In the genomic region with DNA sequence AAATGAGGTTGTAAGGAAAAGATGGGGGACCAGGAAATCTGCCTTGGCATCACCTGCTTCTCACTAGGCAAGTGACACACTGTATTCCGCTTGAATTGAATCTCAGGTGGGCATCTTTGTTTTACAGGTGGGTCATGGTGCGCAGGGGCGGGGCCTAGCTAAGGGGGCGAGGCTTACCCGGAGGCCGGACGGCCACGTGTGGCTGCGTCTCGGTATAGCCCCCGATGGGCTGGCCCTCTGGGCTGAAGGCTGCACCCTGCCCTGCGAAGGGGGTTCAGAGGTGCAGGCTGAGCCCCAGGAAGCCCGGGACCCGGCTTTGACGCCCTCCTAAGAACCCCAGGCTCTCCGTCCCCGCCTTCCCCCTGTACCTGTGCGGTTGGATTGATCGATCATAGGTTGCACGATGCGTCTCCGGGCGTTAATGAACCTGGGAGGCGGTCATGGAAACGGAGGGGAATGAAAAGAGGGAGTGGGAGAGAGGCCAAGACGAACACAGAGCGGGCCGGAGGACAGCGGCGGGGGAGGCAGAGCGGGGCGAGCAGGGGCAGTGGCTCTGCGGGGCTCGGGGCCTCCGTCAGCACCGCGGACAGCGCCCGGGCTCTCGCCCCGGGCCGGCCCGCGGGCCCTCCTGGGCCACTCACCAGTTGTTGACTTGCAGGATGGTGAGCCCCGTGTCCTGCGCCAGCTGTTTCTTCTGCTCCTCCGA, we compare ENCODE assay signal across 10 cellular contexts. TPM values are rescaled to one million over a fixed set of nuclear protein-coding genes. Genes with fewer than 3 reads are reported as not detected.
DNase-seq lines count a peak whose midpoint lies in the region; ATAC-seq and TF ChIP-seq lines count a peak whose summit lies in the region.
"Had no signal": no experiment of that assay in that cellular context is flagged by ENCODE, and none has a peak within 500 bp of the region (broad histone marks: within the 10 kb centered on the region; RNA-seq: fewer than 3 reads in every experiment).

No MANE protein-coding gene starts in this region.

- H3K27ac Mint-ChIP-seq in activated naive CD8-positive, alpha-beta T cell treated with anti-CD3 and anti-CD28 coated beads, Interleukin-2, amount 10 ng/mL, durations not matched to agents 7 days and 5 days, result no peak overlapping the region
- no peak overlapping the region for H3K27ac Mint-ChIP-seq in activated naive CD8-positive, alpha-beta T cell treated with anti-CD3 and anti-CD28 coated beads for 36 hours
- H3K27ac Mint-ChIP-seq in type B pancreatic cell, result no peak overlapping the region

- no peak overlapping the region for H3K4me3 Mint-ChIP-seq in activated naive CD8-positive, alpha-beta T cell treated with anti-CD3 and anti-CD28 coated beads, Interleukin-2, amount 10 ng/mL, durations not matched to agents 7 days and 5 days
- no peak overlapping the region for H3K4me3 Mint-ChIP-seq in activated naive CD8-positive, alpha-beta T cell treated with anti-CD3 and anti-CD28 coated beads for 36 hours
- H3K4me3 Mint-ChIP-seq in type B pancreatic cell, result no peak overlapping the region

- H3K9me3 ChIP-seq in RWPE2 (ENCODE audit: severe bottlenecking), result no peaks in the 10 kb centered on the region
- no peaks in the 10 kb centered on the region for H3K9me3 ChIP-seq in iPS-20b (ENCODE audit: insufficient read depth, low read depth, low read length)
- H3K9me3 ChIP-seq in thyroid gland, result no peaks in the 10 kb centered on the region
- H3K9me3 ChIP-seq: BE2C had no signal

- intact Hi-C loops in thyroid gland (cut with DNase I), result no loop called here

- H3K36me3 Mint-ChIP-seq in activated naive CD8-positive, alpha-beta T cell treated with anti-CD3 and anti-CD28 coated beads, Interleukin-2, amount 10 ng/mL, durations not matched to agents 7 days and 5 days, result no peaks in the 10 kb centered on the region
- H3K36me3 Mint-ChIP-seq in activated naive CD8-positive, alpha-beta T cell treated with anti-CD3 and anti-CD28 coated beads for 36 hours, result peaks cover 1% of the 10 kb centered on the region
- no peaks in the 10 kb centered on the region for H3K36me3 Mint-ChIP-seq in type B pancreatic cell

- DNase-seq in activated naive CD8-positive, alpha-beta T cell treated with anti-CD3 and anti-CD28 coated beads, Interleukin-2, amount 10 ng/mL, durations not matched to agents 7 days and 5 days, result peak; percentile 56
- no peak for DNase-seq in activated naive CD8-positive, alpha-beta T cell treated with anti-CD3 and anti-CD28 coated beads for 36 hours
- DNase-seq in RWPE2 (ENCODE audit: low spot score), result no peak
- DNase-seq in thyroid gland, result peak; percentile 14 to 27
- DNase-seq in type B pancreatic cell (ENCODE audit: extremely low spot score, unreplicated experiment), result no peak
- DNase-seq in AG08396 (ENCODE audit: low spot score), result no peak
- DNase-seq: BE2C, T1000 had no signal

- peaks cover 7% of the 10 kb centered on the region for H3K27me3 ChIP-seq in RWPE2 (ENCODE audit: insufficient read depth, poor library complexity, severe bottlenecking)
- H3K27me3 ChIP-seq in iPS-20b (ENCODE audit: insufficient read depth, low read length), result no peaks in the 10 kb centered on the region; the same call in 1 of the 2 replicates
- no peaks in the 10 kb centered on the region for H3K27me3 ChIP-seq in thyroid gland

- no peak for TF ChIP-seq CTCF in RWPE2 (IDR thresholded peaks at IDR 0.05; ENCODE audit: poor library complexity, severe bottlenecking)
- no peak for TF ChIP-seq CTCF in thyroid gland (IDR thresholded peaks at IDR 0.05)
- TF ChIP-seq CTCF in type B pancreatic cell (conservative IDR thresholded peaks at IDR 0.05), result no peak

- H3K4me1 ChIP-seq in RWPE2 (ENCODE audit: insufficient read depth, poor library complexity, severe bottlenecking), result no peaks in the 10 kb centered on the region
- no peaks in the 10 kb centered on the region for H3K4me1 ChIP-seq in iPS-20b (ENCODE audit: insufficient read depth, low read length)
- H3K4me1 ChIP-seq in thyroid gland, result no peaks in the 10 kb centered on the region
- H3K4me1 ChIP-seq: BE2C had no signal

- peaks cover 24% of the 10 kb centered on the region for H3K27me3 Mint-ChIP-seq in activated naive CD8-positive, alpha-beta T cell treated with anti-CD3 and anti-CD28 coated beads, Interleukin-2, amount 10 ng/mL, durations not matched to agents 7 days and 5 days
- H3K27me3 Mint-ChIP-seq in activated naive CD8-positive, alpha-beta T cell treated with anti-CD3 and anti-CD28 coated beads for 36 hours, result peaks cover 58% of the 10 kb centered on the region
- H3K27me3 Mint-ChIP-seq in type B pancreatic cell, result peaks cover 27% of the 10 kb centered on the region

- H3K27ac ChIP-seq in RWPE2 (ENCODE audit: poor library complexity, severe bottlenecking) (no peak overlapping the region), iPS-20b (ENCODE audit: low read length) (no peak overlapping the region), thyroid gland (no peak overlapping the region)

- ATAC-seq in activated naive CD8-positive, alpha-beta T cell treated with anti-CD3 and anti-CD28 coated beads, Interleukin-2, amount 10 ng/mL, durations not matched to agents 7 days and 5 days (ENCODE audit: low read depth), result peak; percentile 47
- peak; percentile 51 for ATAC-seq in RWPE2 (ENCODE audit: low read depth)
- no peak for ATAC-seq in HG03196 (IDR thresholded peaks at IDR 0.05; ENCODE audit: unreplicated experiment)

- no peaks in the 10 kb centered on the region for H3K9me3 Mint-ChIP-seq in activated naive CD8-positive, alpha-beta T cell treated with anti-CD3 and anti-CD28 coated beads, Interleukin-2, amount 10 ng/mL, durations not matched to agents 7 days and 5 days
- peaks cover 2% of the 10 kb centered on the region for H3K9me3 Mint-ChIP-seq in activated naive CD8-positive, alpha-beta T cell treated with anti-CD3 and anti-CD28 coated beads for 36 hours
- H3K9me3 Mint-ChIP-seq in type B pancreatic cell, result no peaks in the 10 kb centered on the region

- no peak for TF ChIP-seq POLR2A in thyroid gland (IDR thresholded peaks at IDR 0.05)

- 18 to 28% methylated on average over 33 to 40 of the region's 47 CpGs for WGBS in thyroid gland, 2 donors

- POLR2A ChIA-PET in activated naive CD8-positive, alpha-beta T cell treated with anti-CD3 and anti-CD28 coated beads, Interleukin-2, amount 10 ng/mL, durations not matched to agents 7 days and 5 days (lab: Charles Lee), result no interaction called here

- H3K9ac ChIP-seq in iPS-20b (ENCODE audit: low read depth, low read length), result no peak overlapping the region

- H3K4me1 Mint-ChIP-seq in activated naive CD8-positive, alpha-beta T cell treated with anti-CD3 and anti-CD28 coated beads, Interleukin-2, amount 10 ng/mL, durations not matched to agents 7 days and 5 days, result peaks cover 1% of the 10 kb centered on the region
- no peaks in the 10 kb centered on the region for H3K4me1 Mint-ChIP-seq in activated naive CD8-positive, alpha-beta T cell treated with anti-CD3 and anti-CD28 coated beads for 36 hours
- H3K4me1 Mint-ChIP-seq in type B pancreatic cell (ENCODE audit: unreplicated experiment), result no peaks in the 10 kb centered on the region

- H3K36me3 ChIP-seq in RWPE2 (ENCODE audit: low read depth) (no peaks in the 10 kb centered on the region), iPS-20b (ENCODE audit: insufficient read depth, low read depth, low read length) (no peaks in the 10 kb centered on the region), thyroid gland (no peaks in the 10 kb centered on the region)
- H3K36me3 ChIP-seq: BE2C had no signal

- H3K4me3 ChIP-seq in RWPE2 (ENCODE audit: severe bottlenecking) (no peak overlapping the region), iPS-20b (ENCODE audit: low read length) (peak overlapping the region; percentile 73; the same call in 1 of the 2 replicates), thyroid gland (replicated peaks in 1 of 3) (no peak overlapping the region)

RNA-seq across cellular contexts. Expression of gene MEIS3, which starts 12.5 kb away (rescaled TPM):
- total RNA-seq in activated naive CD8-positive, alpha-beta T cell treated with anti-CD3 and anti-CD28 coated beads, Interleukin-2, amount 10 ng/mL, durations not matched to agents 7 days and 5 days, result under 1 TPM in 1 of 2 experiments, not detected in 1; 0.68 TPM
- not detected for total RNA-seq in activated naive CD8-positive, alpha-beta T cell treated with anti-CD3 and anti-CD28 coated beads for 36 hours
- total RNA-seq in thyroid gland, result 10 to 100 TPM in 1 of 4 donors, 1 to 10 TPM in 3; 3.6 to 15.3 (median 6.1) TPM
- 29.2 and 43.2 TPM in 2 replicates for total RNA-seq in type B pancreatic cell (ENCODE audit: low replicate concordance)

RNA-seq across cellular contexts. Expression of gene DHX34, which starts 57.7 kb away (rescaled TPM):
- total RNA-seq in activated naive CD8-positive, alpha-beta T cell treated with anti-CD3 and anti-CD28 coated beads, Interleukin-2, amount 10 ng/mL, durations not matched to agents 7 days and 5 days, result 10 to 100 TPM; 13.3 to 15.3 TPM
- total RNA-seq in activated naive CD8-positive, alpha-beta T cell treated with anti-CD3 and anti-CD28 coated beads for 36 hours, result 10 to 100 TPM; 17.4 to 19.5 TPM
- total RNA-seq in thyroid gland (10 to 100 TPM; 15.2 to 20.1 (median 17.3) TPM), type B pancreatic cell (ENCODE audit: low replicate concordance) (24.5 and 32.9 TPM in 2 replicates)

Comparison
In these comparisons a context has a peak if more than half of its experiments do, and no peak if none do; other contexts are left out.
1. DNase-seq: peak in activated naive CD8-positive, alpha-beta T cell treated with anti-CD3 and anti-CD28 coated beads, Interleukin-2, amount 10 ng/mL, durations not matched to agents 7 days and 5 days (single experiment) and thyroid gland (2 of 2); none in activated naive CD8-positive, alpha-beta T cell treated with anti-CD3 and anti-CD28 coated beads for 36 hours (single experiment), RWPE2 (single experiment), type B pancreatic cell (single experiment) and AG08396 (single experiment).